2 cellular contexts compared by ENCODE assay signal in the genomic region with DNA sequence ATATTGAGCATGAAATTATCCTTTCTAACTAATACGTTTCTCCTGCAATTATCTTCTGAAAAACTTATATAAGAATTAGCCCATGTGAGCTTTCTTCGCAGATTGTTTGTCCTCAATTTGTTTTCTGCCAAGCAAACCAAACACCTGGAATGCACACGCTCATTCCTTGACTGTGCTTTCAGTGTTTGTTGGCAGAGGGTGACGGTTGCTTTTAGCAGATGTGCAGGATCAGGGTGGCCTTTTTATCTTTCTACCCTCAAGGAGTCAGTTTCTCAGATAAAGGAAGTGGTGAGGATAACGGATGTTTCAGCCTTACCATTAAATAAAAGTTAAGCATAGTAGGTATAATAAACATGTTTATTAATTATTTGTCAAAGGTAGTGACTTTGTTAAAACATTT.
TF ChIP-seq lines count a peak whose summit lies in the region.

No MANE protein-coding gene starts in this region.

TF ChIP-seq in SK-N-SH treated with all-trans-retinoic acid at 6 μM for 48 hours, 23 proteins besides CTCF, POLR2A, EP300 and RAD21 (continued from another document):
- no peak for TF ChIP-seq SNAI2 (CRISPR knock-in tag; IDR thresholded peaks at IDR 0.05)
- TF ChIP-seq ISL1 (CRISPR knock-in tag; IDR thresholded peaks at IDR 0.05): no peak
- no peak for TF ChIP-seq BACH2 (CRISPR knock-in tag; IDR thresholded peaks at IDR 0.05; ENCODE audit: borderline replicate concordance)
- no peak for TF ChIP-seq TCF4 (CRISPR knock-in tag; IDR thresholded peaks at IDR 0.05; ENCODE audit: borderline replicate concordance)
- no peak for TF ChIP-seq RARB (CRISPR knock-in tag; IDR thresholded peaks at IDR 0.05)
- no peak for TF ChIP-seq GLIS3 (CRISPR knock-in tag; IDR thresholded peaks at IDR 0.05)
- TF ChIP-seq, protein P1, sequence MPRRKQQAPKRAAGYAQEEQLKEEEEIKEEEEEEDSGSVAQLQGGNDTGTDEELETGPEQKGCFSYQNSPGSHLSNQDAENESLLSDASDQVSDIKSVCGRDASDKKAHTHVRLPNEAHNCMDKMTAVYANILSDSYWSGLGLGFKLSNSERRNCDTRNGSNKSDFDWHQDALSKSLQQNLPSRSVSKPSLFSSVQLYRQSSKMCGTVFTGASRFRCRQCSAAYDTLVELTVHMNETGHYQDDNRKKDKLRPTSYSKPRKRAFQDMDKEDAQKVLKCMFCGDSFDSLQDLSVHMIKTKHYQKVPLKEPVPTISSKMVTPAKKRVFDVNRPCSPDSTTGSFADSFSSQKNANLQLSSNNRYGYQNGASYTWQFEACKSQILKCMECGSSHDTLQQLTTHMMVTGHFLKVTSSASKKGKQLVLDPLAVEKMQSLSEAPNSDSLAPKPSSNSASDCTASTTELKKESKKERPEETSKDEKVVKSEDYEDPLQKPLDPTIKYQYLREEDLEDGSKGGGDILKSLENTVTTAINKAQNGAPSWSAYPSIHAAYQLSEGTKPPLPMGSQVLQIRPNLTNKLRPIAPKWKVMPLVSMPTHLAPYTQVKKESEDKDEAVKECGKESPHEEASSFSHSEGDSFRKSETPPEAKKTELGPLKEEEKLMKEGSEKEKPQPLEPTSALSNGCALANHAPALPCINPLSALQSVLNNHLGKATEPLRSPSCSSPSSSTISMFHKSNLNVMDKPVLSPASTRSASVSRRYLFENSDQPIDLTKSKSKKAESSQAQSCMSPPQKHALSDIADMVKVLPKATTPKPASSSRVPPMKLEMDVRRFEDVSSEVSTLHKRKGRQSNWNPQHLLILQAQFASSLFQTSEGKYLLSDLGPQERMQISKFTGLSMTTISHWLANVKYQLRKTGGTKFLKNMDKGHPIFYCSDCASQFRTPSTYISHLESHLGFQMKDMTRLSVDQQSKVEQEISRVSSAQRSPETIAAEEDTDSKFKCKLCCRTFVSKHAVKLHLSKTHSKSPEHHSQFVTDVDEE (CRISPR knock-in tag; IDR thresholded peaks at IDR 0.05): no peak
- TF ChIP-seq CREB5 (CRISPR knock-in tag; IDR thresholded peaks at IDR 0.05; ENCODE audit: low read depth): no peak
- TF ChIP-seq ESRRG (CRISPR knock-in tag; IDR thresholded peaks at IDR 0.05): no peak
- TF ChIP-seq OSR1 (CRISPR knock-in tag; IDR thresholded peaks at IDR 0.05): no peak

TF ChIP-seq in H1, 55 proteins besides CTCF, POLR2A, EP300 and RAD21 (continued from another document):
- TF ChIP-seq EZH2 (IDR thresholded peaks at IDR 0.05; ENCODE audit: low read depth, low read length, severe bottlenecking): no peak
- no peak for TF ChIP-seq CHD1 (IDR thresholded peaks at IDR 0.05; ENCODE audit: low read depth, low read length)
- TF ChIP-seq FOSL1 (IDR thresholded peaks at IDR 0.05; ENCODE audit: insufficient read depth, low read depth, low read length): no peak
- no peak for TF ChIP-seq CBX8 (IDR thresholded peaks at IDR 0.05; ENCODE audit: borderline replicate concordance, low read depth, low read length)
- no peak for TF ChIP-seq SIN3A (conservative IDR thresholded peaks at IDR 0.05 in 1 of 2, IDR thresholded peaks at IDR 0.05 in 1 of 2; ENCODE audit: low read depth in 1 of 2, low read length in 2 of 2)
- no peak for TF ChIP-seq SUZ12 (IDR thresholded peaks at IDR 0.05; ENCODE audit: low read length)
- no peak for TF ChIP-seq TEAD4 (IDR thresholded peaks at IDR 0.05; ENCODE audit: low read depth, low read length)
- TF ChIP-seq NRF1 (IDR thresholded peaks at IDR 0.05; ENCODE audit: low read depth, low read length): no peak
- no peak for TF ChIP-seq CHD2 (IDR thresholded peaks at IDR 0.05; ENCODE audit: low read length)
- TF ChIP-seq YY1 (IDR thresholded peaks at IDR 0.05; ENCODE audit: low read depth, low read length): no peak
- no peak for TF ChIP-seq TBP (IDR thresholded peaks at IDR 0.05; ENCODE audit: low read depth, low read length)
- TF ChIP-seq EGR1 (IDR thresholded peaks at IDR 0.05; ENCODE audit: borderline replicate concordance, low read depth, low read length): no peak
- TF ChIP-seq SRF (IDR thresholded peaks at IDR 0.05; ENCODE audit: low read depth, low read length): no peak
- no peak for TF ChIP-seq ZNF274 (IDR thresholded peaks at IDR 0.05; ENCODE audit: borderline replicate concordance, extremely low read depth, low read length)
- TF ChIP-seq PHF8 (conservative IDR thresholded peaks at IDR 0.05; ENCODE audit: low read depth, low read length): no peak
- no peak for TF ChIP-seq JUND (IDR thresholded peaks at IDR 0.05; ENCODE audit: low read length)
